Comparison of ENCODE assay signal across 8 cellular contexts in genomic region chr16:85553436-85554113, GRCh38. TPM values are rescaled to one million over a fixed set of nuclear protein-coding genes. Genes with fewer than 3 reads are reported as not detected.
DNase-seq lines count a peak whose midpoint lies in the region; ATAC-seq and TF ChIP-seq lines count a peak whose summit lies in the region.

No MANE protein-coding gene starts in this region.

- CTCF ChIA-PET in OCI-LY7 (lab: Charles Lee; ENCODE audit: unreplicated experiment) = interaction anchor here (0.5 to 1.1 kb wide), 4 partner anchors 63 to 812 kb away, joined by 3 to 5 read pairs (median 4); no protein-coding TSS in a partner anchor

- peak overlapping the region; percentile 84 for H3K27ac ChIP-seq in OCI-LY7 (ENCODE audit: low read depth, low read length, poor library complexity, severe bottlenecking)
- H3K27ac ChIP-seq in prostate gland = peak overlapping the region; percentile 81 to 83

- H3K27me3 ChIP-seq in prostate gland (replicated peaks; ENCODE audit: insufficient read depth) = no peaks in the 10 kb centered on the region

- TF ChIP-seq CTCF in OCI-LY7 (conservative IDR thresholded peaks at IDR 0.05; ENCODE audit: low read length) = peak; percentile 67; the same call in 1 of the 2 replicates
- peak in 3 of 4 experiments; percentile 23 to 39 (median 23) for TF ChIP-seq CTCF in prostate gland (IDR thresholded peaks at IDR 0.05)

- H3K4me3 ChIP-seq in OCI-LY7 (ENCODE audit: low read depth, low read length, poor library complexity, severe bottlenecking) = peak overlapping the region; percentile 74
- H3K4me3 ChIP-seq in prostate gland = peak overlapping the region; percentile 60 to 66

- in situ Hi-C loops in GM18951 (cut with MboI; ENCODE audit: low sequenced_read_pairs, unreplicated experiment) = no loop called here

- TF ChIP-seq POLR2A in GM18951 (IDR thresholded peaks at IDR 0.05; ENCODE audit: extremely low read depth, insufficient read depth, insufficient read length) (peak; percentile 60), prostate gland (IDR thresholded peaks at IDR 0.05) (no peak)

- no peaks in the 10 kb centered on the region for H4K20me1 ChIP-seq in OCI-LY7 (ENCODE audit: insufficient read depth, low read length)

- no peaks in the 10 kb centered on the region for H3K9me2 ChIP-seq in OCI-LY7 (ENCODE audit: insufficient read depth, low read length)

- H3K4me2 ChIP-seq in OCI-LY7 (ENCODE audit: low read length) = peak overlapping the region; percentile 100

- under 1% methylated on average over 45 of the region's 57 CpGs for WGBS in prostate gland

- no peaks in the 10 kb centered on the region for H3K9me3 ChIP-seq in OCI-LY7 (ENCODE audit: low read length)
- no peaks in the 10 kb centered on the region for H3K9me3 ChIP-seq in prostate gland

- H3K4me1 ChIP-seq in OCI-LY7 (ENCODE audit: insufficient read depth, low read length, poor library complexity, severe bottlenecking) (peaks cover 30% of the 10 kb centered on the region), prostate gland (replicated peaks) (peaks cover 14% of the 10 kb centered on the region)

- H3K27ac Mint-ChIP-seq in activated naive CD4-positive, alpha-beta T cell treated with anti-CD3 and anti-CD28 coated beads, Interleukin-2, amount 50 U/mL, for 72 hours = peak overlapping the region; percentile 89 to 94

- peak; percentile 25 for ATAC-seq in HG03354 (IDR thresholded peaks at IDR 0.05; ENCODE audit: poor library complexity, severe bottlenecking, unreplicated experiment)
- peak; percentile 6 to 32 for ATAC-seq in activated naive CD4-positive, alpha-beta T cell treated with anti-CD3 and anti-CD28 coated beads, Interleukin-2, amount 50 U/mL, for 72 hours
- ATAC-seq in Right ventricle myocardium superior (ENCODE audit: poor library complexity) = peak; percentile 71

- H3K36me3 ChIP-seq in OCI-LY7 (ENCODE audit: insufficient read depth, low read length) (no peaks in the 10 kb centered on the region), prostate gland (no peaks in the 10 kb centered on the region)

- H2AFZ ChIP-seq in OCI-LY7 (ENCODE audit: low read length) = peak overlapping the region; percentile 53; the same call in 1 of the 2 replicates

- peaks cover 0 to 8% of the 10 kb centered on the region in 2 donors for H3K36me3 Mint-ChIP-seq in activated naive CD4-positive, alpha-beta T cell treated with anti-CD3 and anti-CD28 coated beads, Interleukin-2, amount 50 U/mL, for 72 hours

- peaks cover 7% of the 10 kb centered on the region; the same call in 1 of the 2 replicates for H3K79me2 ChIP-seq in OCI-LY7 (ENCODE audit: insufficient read depth, low read depth, low read length)

- POLR2A ChIA-PET in OCI-LY7 (lab: Charles Lee) = interaction anchor here (0.6 to 2.1 kb wide), 6 partner anchors 15 to 223 kb away, joined by 3 to 7 read pairs (median 5); no protein-coding TSS in a partner anchor

- no peaks in the 10 kb centered on the region for H3K9me3 Mint-ChIP-seq in activated naive CD4-positive, alpha-beta T cell treated with anti-CD3 and anti-CD28 coated beads, Interleukin-2, amount 50 U/mL, for 72 hours

- BruUV-seq in OCI-LY7 (replicated peaks; lab: Mats Ljungman, UMichigan) = no TSS peak

- intact Hi-C loops in OCI-LY7 (cut with micrococcal nuclease; ENCODE audit: unreplicated experiment) (loop anchor here (1.0 to 2.0 kb wide), 2 partner anchors 25 to 57 kb away; no protein-coding TSS in a partner anchor), Right ventricle myocardium superior (cut with DNase I) (no loop called here), prostate gland (cut with DNase I) (no loop called here)

- peak; percentile 66 for DNase-seq in CD1c-positive myeloid dendritic cell (ENCODE audit: extremely low spot score)
- peak; percentile 76 for DNase-seq in OCI-LY7 (ENCODE audit: low spot score)
- peak; percentile 42 to 60 for DNase-seq in activated naive CD4-positive, alpha-beta T cell treated with anti-CD3 and anti-CD28 coated beads, Interleukin-2, amount 50 U/mL, for 72 hours (ENCODE audit: low spot score in 2 of 2)
- DNase-seq in Right ventricle myocardium superior = peak; percentile 86
- DNase-seq in prostate gland (ENCODE audit: low spot score) = no peak
- DNase-seq in NCI-H1436 (lab: John Stamatoyannopoulos, UW) = no peak

RNA-seq across cellular contexts. Expression of gene GSE1, which starts 59.5 kb away (rescaled TPM):
- total RNA-seq in OCI-LY7 (2014; rRNA removed; shearing (Covaris generic)) = 30.9 and 32.4 TPM in 2 replicates
- total RNA-seq in OCI-LY7 (2022) = 56.2 and 66.6 TPM in 2 replicates
- total RNA-seq in activated naive CD4-positive, alpha-beta T cell treated with anti-CD3 and anti-CD28 coated beads, Interleukin-2, amount 50 U/mL, for 72 hours = 10 to 100 TPM; 18.5 to 27.9 TPM
- total RNA-seq in Right ventricle myocardium superior = 30.3 TPM
- total RNA-seq in prostate gland = 100 to 1,000 TPM in 1 of 2 donors, 10 to 100 TPM in 1; 41.4 to 146 TPM

Comparison
In these comparisons a context has a peak if more than half of its experiments do, and no peak if none do; other contexts are left out.
1. DNase-seq: peak in CD1c-positive myeloid dendritic cell (single experiment), OCI-LY7 (single experiment), activated naive CD4-positive, alpha-beta T cell treated with anti-CD3 and anti-CD28 coated beads, Interleukin-2, amount 50 U/mL, for 72 hours (2 of 2) and Right ventricle myocardium superior (single experiment); none in prostate gland (single experiment) and NCI-H1436 (single experiment).
2. ATAC-seq: peak in every context shown above with its lines; median percentile 71 in Right ventricle myocardium superior; 25 in HG03354; 19 in activated naive CD4-positive, alpha-beta T cell treated with anti-CD3 and anti-CD28 coated beads, Interleukin-2, amount 50 U/mL, for 72 hours.